In the genomic region with DNA sequence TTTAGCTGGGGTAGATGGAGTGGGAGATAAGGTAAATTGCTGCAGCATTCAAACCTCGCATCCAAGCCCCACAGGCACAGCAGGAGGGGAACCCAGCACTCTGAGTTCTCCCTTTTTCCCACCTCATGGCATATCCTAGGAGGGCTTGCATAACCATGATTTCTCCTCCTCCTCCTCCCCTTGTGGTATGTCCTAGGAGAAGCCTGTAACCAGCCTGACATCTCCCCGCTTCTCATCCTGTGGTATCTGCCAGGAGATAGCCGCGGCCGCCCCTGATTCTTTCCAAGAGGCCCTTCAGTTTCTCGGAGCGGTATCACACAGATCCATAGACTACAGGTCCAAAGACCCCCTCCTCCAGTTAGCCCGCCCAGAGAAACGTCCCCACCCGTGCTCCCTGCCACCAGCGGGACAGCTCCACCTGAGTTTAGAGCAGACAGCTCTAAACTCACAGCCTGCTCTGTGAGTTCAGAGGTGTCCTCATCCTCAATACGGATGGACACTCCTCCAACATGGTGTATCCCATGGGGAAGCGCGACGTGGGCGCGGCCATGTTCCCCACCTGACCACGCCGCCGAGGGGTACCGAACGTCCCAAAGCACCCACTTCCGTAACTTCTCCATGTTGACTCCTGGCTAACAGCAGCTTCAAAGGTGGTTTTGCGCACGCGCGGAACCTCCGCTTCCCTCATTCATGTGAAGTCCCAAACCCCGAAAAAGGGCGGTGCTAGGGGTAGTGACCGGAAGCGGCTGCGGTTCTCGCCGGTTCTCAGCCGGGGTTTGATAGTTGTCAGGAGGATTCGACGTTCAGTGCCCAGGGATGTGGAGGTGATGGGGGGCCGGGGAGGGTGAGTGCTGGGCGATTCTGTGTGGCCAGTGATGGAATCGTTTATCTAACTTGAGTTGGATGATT, we compare ENCODE assay signal across 8 cellular contexts. TPM values are rescaled to one million over a fixed set of nuclear protein-coding genes. Genes with fewer than 3 reads are reported as not detected.
DNase-seq lines count a peak whose midpoint lies in the region; ATAC-seq and TF ChIP-seq lines count a peak whose summit lies in the region.

A gene (plus strand): TSS at position 739 of the 909 bp plus-strand sequence. CDS start 9,366 bp downstream, outside the sequence.

- DNase-seq in AG09319 (ENCODE audit: extremely low read depth, low read depth): peak; percentile 89
- DNase-seq in NCI-H345 (lab: John Stamatoyannopoulos, UW): peak; percentile 97
- peak; percentile 76 for DNase-seq in activated B cell treated with CpG ODN at 0.5 μM for 24 hours
- DNase-seq in central memory CD4-positive, alpha-beta T cell: peak; percentile 85
- DNase-seq in immature natural killer cell: peak; percentile 89 to 91 (median 89)
- peak; percentile 88 for DNase-seq in smooth muscle cell of the brain vasculature (ENCODE audit: low read depth, low spot score)

- TF ChIP-seq CTCF in AG09319 (IDR thresholded peaks at IDR 0.05; ENCODE audit: low read depth, low read length) (no peak), activated B cell treated with CpG ODN at 0.5 μM for 24 hours (IDR thresholded peaks at IDR 0.05) (no peak)

- H3K27ac Mint-ChIP-seq in activated B cell treated with CpG ODN at 0.5 μM for 24 hours: peak within 1 kb of the TSS; percentile 93
- H3K27ac Mint-ChIP-seq in immature natural killer cell: peak within 1 kb of the TSS; percentile 90 to 98 (median 94)

- no peaks in the 10 kb centered on the region for H3K27me3 Mint-ChIP-seq in activated B cell treated with CpG ODN at 0.5 μM for 24 hours
- H3K27me3 Mint-ChIP-seq in immature natural killer cell (ENCODE audit: low read depth in 3 of 3): peaks cover 2 to 14% (median 5%) of the 10 kb centered on the region in 3 donors

- peak within 1 kb of the TSS; percentile 93 for H3K4me3 Mint-ChIP-seq in activated B cell treated with CpG ODN at 0.5 μM for 24 hours
- peak within 1 kb of the TSS; percentile 90 to 100 (median 98) for H3K4me3 Mint-ChIP-seq in immature natural killer cell

- intact Hi-C loops in activated B cell treated with CpG ODN at 0.5 μM for 24 hours (cut with micrococcal nuclease): loop anchor here (2.0 to 10.0 kb wide), 7 partner anchors 178 to 1078 kb away; a partner anchor contains a TSS

- POLR2A ChIA-PET in activated B cell treated with CpG ODN at 0.5 μM for 24 hours (lab: Charles Lee): interaction anchor here (0.6 to 1.7 kb wide), 11 partner anchors 12 to 1166 kb away, joined by 3 to 9 read pairs (median 4); a partner anchor contains a TSS

- H3K36me3 Mint-ChIP-seq in activated B cell treated with CpG ODN at 0.5 μM for 24 hours (ENCODE audit: low read depth) (peaks cover 11% of the 10 kb centered on the region), immature natural killer cell (peaks cover 0 to under 1% (median 0%) of the 10 kb centered on the region in 3 donors)

- H3K4me1 Mint-ChIP-seq in activated B cell treated with CpG ODN at 0.5 μM for 24 hours (peaks cover 21% of the 10 kb centered on the region), immature natural killer cell (peaks cover 21 to 24% of the 10 kb centered on the region in 2 donors)

- CTCF ChIA-PET in activated B cell treated with CpG ODN at 0.5 μM for 24 hours (lab: Charles Lee): interaction anchor here (0.6 to 0.8 kb wide), 2 partner anchors 661 to 672 kb away, joined by 3 read pairs; no protein-coding TSS in a partner anchor

- H3K9me3 Mint-ChIP-seq in activated B cell treated with CpG ODN at 0.5 μM for 24 hours: no peaks in the 10 kb centered on the region
- no peaks in the 10 kb centered on the region for H3K9me3 Mint-ChIP-seq in immature natural killer cell

- ATAC-seq in GM19025 (IDR thresholded peaks at IDR 0.05; ENCODE audit: low read depth, unreplicated experiment): peak; percentile 94
- ATAC-seq in HG03280 (IDR thresholded peaks at IDR 0.05; ENCODE audit: unreplicated experiment): peak; percentile 86
- peak; percentile 95 for ATAC-seq in activated B cell treated with CpG ODN at 0.5 μM for 24 hours (ENCODE audit: low read depth)

RNA-seq across cellular contexts. Expression of the gene that starts here (rescaled TPM):
- total RNA-seq in activated B cell treated with CpG ODN at 0.5 μM for 24 hours: 11.0 and 15.3 TPM in 2 replicates
- polyA plus RNA-seq in immature natural killer cell: 1 to 10 TPM; 7.0 to 8.6 (median 7.6) TPM

Comparison
In these comparisons a context has a peak if more than half of its experiments do, and no peak if none do; other contexts are left out.
1. Peak in every context shown above with its lines: DNase-seq and ATAC-seq.